Comparison of ENCODE assay signal across 19 cellular contexts in genomic region chr5:136061630-136062381, GRCh38. TPM values are rescaled to one million over a fixed set of nuclear protein-coding genes. Genes with fewer than 3 reads are reported as not detected.
"Had no signal": no experiment of that assay in that cellular context is flagged by ENCODE, and none has a peak within 500 bp of the region (broad histone marks: within the 10 kb centered on the region; RNA-seq: fewer than 3 reads in every experiment).

No MANE protein-coding gene starts in this region.

- H3K4me1 Mint-ChIP-seq: activated CD4-positive, alpha-beta memory T cell treated with anti-CD3 and anti-CD28 coated beads, Interleukin-2, amount 10 ng/mL, durations not matched to agents 7 days and 5 days; activated naive CD8-positive, alpha-beta T cell treated with anti-CD3 and anti-CD28 coated beads for 36 hours; central memory CD8-positive, alpha-beta T cell; natural killer cell; stimulated activated memory B cell treated with anti-CD40 and anti-IgM and Interleukin-4, amounts not matched to agents 10 μg/mL and 1 μg/mL and 100 μg/mL, for 72 hours had no signal

- H3K27ac Mint-ChIP-seq: activated CD4-positive, alpha-beta memory T cell treated with anti-CD3 and anti-CD28 coated beads, Interleukin-2, amount 10 ng/mL, durations not matched to agents 7 days and 5 days; activated naive CD8-positive, alpha-beta T cell treated with anti-CD3 and anti-CD28 coated beads for 36 hours; effector memory CD8-positive, alpha-beta T cell; natural killer cell; stimulated activated memory B cell treated with anti-CD40 and anti-IgM and Interleukin-4, amounts not matched to agents 10 μg/mL and 1 μg/mL and 100 μg/mL, for 72 hours; WTC11 had no signal

- DNase-seq: activated CD4-positive, alpha-beta memory T cell treated with anti-CD3 and anti-CD28 coated beads, Interleukin-2, amount 10 ng/mL, durations not matched to agents 7 days and 5 days; activated CD4-positive, alpha-beta T cell treated with anti-CD3 and anti-CD28 coated beads for 4 hours; activated gamma-delta T cell treated with Interleukin-2 at 50 U/mL for 16 hours; activated naive CD8-positive, alpha-beta T cell treated with anti-CD3 and anti-CD28 coated beads for 36 hours; amygdala; brain microvascular endothelial cell; cortex of kidney; gastrocnemius medialis; natural killer cell; posterior cingulate gyrus; retina; stimulated activated CD4-positive, alpha-beta T cell treated with anti-CD3 and anti-CD28 coated beads, Interleukin-2, amount 100 ng/mL, for 48 hours; tibial artery had no signal

- H3K27me3 Mint-ChIP-seq: activated CD4-positive, alpha-beta memory T cell treated with anti-CD3 and anti-CD28 coated beads, Interleukin-2, amount 10 ng/mL, durations not matched to agents 7 days and 5 days; central memory CD8-positive, alpha-beta T cell; effector memory CD8-positive, alpha-beta T cell; stimulated activated memory B cell treated with anti-CD40 and anti-IgM and Interleukin-4, amounts not matched to agents 10 μg/mL and 1 μg/mL and 100 μg/mL, for 72 hours had no signal

- H3K27me3 ChIP-seq: brain microvascular endothelial cell, gastrocnemius medialis, heart left ventricle, tibial artery had no signal

- H3K4me3 Mint-ChIP-seq: activated CD4-positive, alpha-beta memory T cell treated with anti-CD3 and anti-CD28 coated beads, Interleukin-2, amount 10 ng/mL, durations not matched to agents 7 days and 5 days; activated naive CD8-positive, alpha-beta T cell treated with anti-CD3 and anti-CD28 coated beads for 36 hours; central memory CD8-positive, alpha-beta T cell; effector memory CD8-positive, alpha-beta T cell; natural killer cell; stimulated activated memory B cell treated with anti-CD40 and anti-IgM and Interleukin-4, amounts not matched to agents 10 μg/mL and 1 μg/mL and 100 μg/mL, for 72 hours; WTC11 had no signal

- H3K36me3 ChIP-seq: gastrocnemius medialis had no signal

- H3K36me3 Mint-ChIP-seq: activated naive CD8-positive, alpha-beta T cell treated with anti-CD3 and anti-CD28 coated beads for 36 hours; natural killer cell; stimulated activated memory B cell treated with anti-CD40 and anti-IgM and Interleukin-4, amounts not matched to agents 10 μg/mL and 1 μg/mL and 100 μg/mL, for 72 hours; WTC11 had no signal

- H3K27ac ChIP-seq: brain microvascular endothelial cell, gastrocnemius medialis, heart left ventricle had no signal

- H3K4me3 ChIP-seq: gastrocnemius medialis, heart left ventricle, tibial artery had no signal

- H3K9me3 ChIP-seq: gastrocnemius medialis, heart left ventricle, tibial artery had no signal

- ATAC-seq: gastrocnemius medialis had no signal

- H3K9me3 Mint-ChIP-seq: activated CD4-positive, alpha-beta memory T cell treated with anti-CD3 and anti-CD28 coated beads, Interleukin-2, amount 10 ng/mL, durations not matched to agents 7 days and 5 days; activated naive CD8-positive, alpha-beta T cell treated with anti-CD3 and anti-CD28 coated beads for 36 hours; central memory CD8-positive, alpha-beta T cell; effector memory CD8-positive, alpha-beta T cell; natural killer cell; stimulated activated memory B cell treated with anti-CD40 and anti-IgM and Interleukin-4, amounts not matched to agents 10 μg/mL and 1 μg/mL and 100 μg/mL, for 72 hours; WTC11 had no signal

- FAIRE-seq: TTC549 had no signal

RNA-seq across cellular contexts. Expression of gene TGFBI, which starts 33.0 kb away (rescaled TPM):
- total RNA-seq: activated CD4-positive, alpha-beta memory T cell treated with anti-CD3 and anti-CD28 coated beads, Interleukin-2, amount 10 ng/mL, durations not matched to agents 7 days and 5 days; activated naive CD8-positive, alpha-beta T cell treated with anti-CD3 and anti-CD28 coated beads for 36 hours had no signal
